Comparison of ENCODE assay signal across 15 cellular contexts in the genomic region with DNA sequence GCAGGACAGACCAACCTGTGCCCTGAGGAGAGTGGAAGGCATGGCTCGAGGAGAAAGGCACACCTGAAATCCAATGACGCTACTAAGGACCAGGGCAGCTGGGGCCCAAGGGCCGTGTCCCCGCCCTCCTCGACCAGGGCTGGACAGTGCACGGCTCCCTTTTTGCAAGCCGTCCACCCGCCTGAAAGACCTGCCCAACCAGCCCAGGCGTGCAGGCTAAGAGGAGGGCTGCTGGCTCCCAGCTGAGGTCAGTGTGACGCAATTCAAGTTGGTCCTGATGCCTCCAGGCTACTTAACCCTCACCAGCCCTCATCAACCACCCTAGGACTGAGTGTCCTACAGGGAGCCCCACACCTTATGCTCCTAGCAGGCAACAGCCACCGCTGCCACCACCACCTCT.
DNase-seq lines count a peak whose midpoint lies in the region; ATAC-seq and TF ChIP-seq lines count a peak whose summit lies in the region.
"Had no signal": no experiment of that assay in that cellular context is flagged by ENCODE, and none has a peak within 500 bp of the region (broad histone marks: within the 10 kb centered on the region; RNA-seq: fewer than 3 reads in every experiment).

No MANE protein-coding gene starts in this region.

- H3K4me1 Mint-ChIP-seq in Caco-2 (ENCODE audit: low read depth, unreplicated experiment): peaks cover 15% of the 10 kb centered on the region
- H3K4me1 Mint-ChIP-seq in endodermal cell: peaks cover 13% of the 10 kb centered on the region
- H3K4me1 Mint-ChIP-seq in neural progenitor cell: peaks cover 4% of the 10 kb centered on the region
- H3K4me1 Mint-ChIP-seq in CD4-positive, alpha-beta T cell (ENCODE audit: low read depth): no peaks in the 10 kb centered on the region
- H3K4me1 Mint-ChIP-seq: activated CD4-positive, alpha-beta memory T cell treated with anti-CD3 and anti-CD28 coated beads, Interleukin-2, amount 10 ng/mL, durations not matched to agents 7 days and 5 days had no signal

- H3K9ac ChIP-seq in endodermal cell (ENCODE audit: extremely low read depth, low read length, poor library complexity, severe bottlenecking) (no peak overlapping the region), neural progenitor cell (no peak overlapping the region)

- peaks cover 6% of the 10 kb centered on the region for H3K36me3 ChIP-seq in Caco-2 (ENCODE audit: control insufficient read depth, insufficient read depth, low read length)
- H3K36me3 ChIP-seq in endodermal cell (ENCODE audit: control insufficient read depth, insufficient read depth, low read length): peaks cover 39% of the 10 kb centered on the region
- no peaks in the 10 kb centered on the region for H3K36me3 ChIP-seq in neural progenitor cell

- H4K20me1 ChIP-seq in neural progenitor cell (ENCODE audit: low read depth): peaks cover 14% of the 10 kb centered on the region

- peaks cover 20% of the 10 kb centered on the region for H3K79me2 ChIP-seq in neural progenitor cell (ENCODE audit: low read depth)

- CTCF ChIA-PET in Caco-2 (lab: Charles Lee): interaction anchor here (0.5 kb wide), 1 partner anchor 189 kb away, joined by 3 read pairs; no protein-coding TSS in a partner anchor
- CTCF ChIA-PET in CD4-positive, alpha-beta T cell (lab: Charles Lee): interaction anchor here (0.7 kb wide), 1 partner anchor 137 kb away, joined by 3 read pairs; no protein-coding TSS in a partner anchor

- in situ Hi-C loops in G401 (cut with HindIII; ENCODE audit: low sequenced_read_pairs): no loop called here

- H3K27ac ChIP-seq in endodermal cell (ENCODE audit: low read depth, low read length) (no peak overlapping the region), neural progenitor cell (no peak overlapping the region)
- no peak overlapping the region for H3K27ac ChIP-seq in CD4-positive, alpha-beta T cell (ENCODE audit: low read depth, low read length)
- H3K27ac ChIP-seq: HL-60 had no signal

- ATAC-seq in CD4-positive, alpha-beta T cell (ENCODE audit: poor library complexity): no peak
- ATAC-seq in GM18511 (IDR thresholded peaks at IDR 0.05; ENCODE audit: unreplicated experiment): no peak
- ATAC-seq in SK-N-SH treated with all-trans-retinoic acid at 6 μM for 48 hours: no peak

- H3K9me3 ChIP-seq in Caco-2 (no peaks in the 10 kb centered on the region), endodermal cell (ENCODE audit: control insufficient read depth, low read length) (no peaks in the 10 kb centered on the region), neural progenitor cell (ENCODE audit: low read depth) (no peaks in the 10 kb centered on the region)
- no peaks in the 10 kb centered on the region for H3K9me3 ChIP-seq in CD4-positive, alpha-beta T cell (ENCODE audit: control insufficient read depth, low read length)

- no peak overlapping the region for H3K4me2 ChIP-seq in neural progenitor cell

- intact Hi-C loops in Caco-2 (cut with micrococcal nuclease; ENCODE audit: unreplicated experiment): loop anchor here (1.0 to 2.0 kb wide), 2 partner anchors 8 to 32 kb away; no protein-coding TSS in a partner anchor
- intact Hi-C loops in CD4-positive, alpha-beta T cell (cut with DNase I, micrococcal nuclease): no loop called here

- TF ChIP-seq EP300 in Ishikawa (IDR thresholded peaks at IDR 0.05; ENCODE audit: borderline replicate concordance): peak; percentile 68

- TF ChIP-seq CTCF in Caco-2 (IDR thresholded peaks at IDR 0.05; ENCODE audit: insufficient read depth in 1 of 2, low read depth in 1 of 2, low read length in 1 of 2, severe bottlenecking in 1 of 2, unreplicated experiment in 1 of 2): no peak
- TF ChIP-seq CTCF in endodermal cell (conservative IDR thresholded peaks at IDR 0.05): no peak
- TF ChIP-seq CTCF in neural progenitor cell (IDR thresholded peaks at IDR 0.05): no peak
- TF ChIP-seq CTCF in CD4-positive, alpha-beta T cell (IDR thresholded peaks at IDR 0.05): no peak

- WGBS in endodermal cell (ENCODE audit: insufficient coverage in 1 of 2, insufficient read length in 1 of 2), 2 experiments: 88 to 94% methylated on average over 4 to 11 of the region's 11 CpGs

- TF ChIP-seq RAD21 in Ishikawa (IDR thresholded peaks at IDR 0.05; ENCODE audit: low read depth): peak; percentile 22; the same call in 1 of the 2 replicates

- H3K27me3 ChIP-seq in Caco-2 (replicated peaks; ENCODE audit: control insufficient read depth, insufficient read depth, low read length) (no peaks in the 10 kb centered on the region), endodermal cell (ENCODE audit: control insufficient read depth, insufficient read depth, low read length, poor library complexity, severe bottlenecking) (no peaks in the 10 kb centered on the region), neural progenitor cell (no peaks in the 10 kb centered on the region)
- no peaks in the 10 kb centered on the region for H3K27me3 ChIP-seq in CD4-positive, alpha-beta T cell (ENCODE audit: control insufficient read depth, insufficient read depth, low read length)

- H3K4me3 Mint-ChIP-seq in Caco-2 (ENCODE audit: unreplicated experiment) (no peak overlapping the region), endodermal cell (no peak overlapping the region), neural progenitor cell (no peak overlapping the region)
- H3K4me3 Mint-ChIP-seq in CD4-positive, alpha-beta T cell: no peak overlapping the region
- H3K4me3 Mint-ChIP-seq: activated CD4-positive, alpha-beta memory T cell treated with anti-CD3 and anti-CD28 coated beads, Interleukin-2, amount 10 ng/mL, durations not matched to agents 7 days and 5 days; activated T-helper 1 cell treated with anti-CD3 and anti-CD28 coated beads, Interleukin-12 subunit alpha, Interleukin-12 subunit beta, Interleukin-2, Interleukin-4 antibody, amounts not matched to agents 30 ng/mL and 10 ng/mL and 1 ng/mL, durations not matched to agents 14 hours and 24 hours and 36 hours; stimulated activated naive CD8-positive, alpha-beta T cell treated with anti-CD3 and anti-CD28 coated beads, Interleukin-15, Interleukin-2, amounts not matched to agents 100 ng/mL and 50 ng/mL, for 24 hours had no signal

- no peaks in the 10 kb centered on the region for H3K27me3 Mint-ChIP-seq in Caco-2 (ENCODE audit: insufficient read depth, unreplicated experiment)
- no peaks in the 10 kb centered on the region for H3K27me3 Mint-ChIP-seq in endodermal cell (ENCODE audit: insufficient read depth)
- H3K27me3 Mint-ChIP-seq in neural progenitor cell (ENCODE audit: insufficient read depth, low read depth): peaks cover 4% of the 10 kb centered on the region
- H3K27me3 Mint-ChIP-seq in CD4-positive, alpha-beta T cell: no peaks in the 10 kb centered on the region
- H3K27me3 Mint-ChIP-seq: activated CD4-positive, alpha-beta memory T cell treated with anti-CD3 and anti-CD28 coated beads, Interleukin-2, amount 10 ng/mL, durations not matched to agents 7 days and 5 days; stimulated activated naive CD8-positive, alpha-beta T cell treated with anti-CD3 and anti-CD28 coated beads, Interleukin-15, Interleukin-2, amounts not matched to agents 100 ng/mL and 50 ng/mL, for 24 hours had no signal

- peak; percentile 86 for DNase-seq in Caco-2
- no peak for DNase-seq in endodermal cell
- DNase-seq in neural progenitor cell (ENCODE audit: low spot score): no peak
- no peak for DNase-seq in CD4-positive, alpha-beta T cell
- DNase-seq in G401 (ENCODE audit: low spot score): no peak
- DNase-seq: activated CD4-positive, alpha-beta memory T cell treated with anti-CD3 and anti-CD28 coated beads, Interleukin-2, amount 10 ng/mL, durations not matched to agents 7 days and 5 days; DMS 273 treated with DMSO at 0.1 percent for 48 hours; NCI-H1694; NCI-H446 had no signal

- BruUV-seq in Caco-2 (replicated peaks; lab: Mats Ljungman, UMichigan): no TSS peak

- POLR2A ChIA-PET in Caco-2 (lab: Charles Lee): no interaction called here
- POLR2A ChIA-PET in CD4-positive, alpha-beta T cell (lab: Charles Lee): no interaction called here

- H3K9me3 Mint-ChIP-seq in Caco-2 (ENCODE audit: unreplicated experiment) (no peaks in the 10 kb centered on the region), endodermal cell (no peaks in the 10 kb centered on the region), neural progenitor cell (no peaks in the 10 kb centered on the region)
- no peaks in the 10 kb centered on the region for H3K9me3 Mint-ChIP-seq in CD4-positive, alpha-beta T cell
- H3K9me3 Mint-ChIP-seq: activated CD4-positive, alpha-beta memory T cell treated with anti-CD3 and anti-CD28 coated beads, Interleukin-2, amount 10 ng/mL, durations not matched to agents 7 days and 5 days; activated T-helper 1 cell treated with anti-CD3 and anti-CD28 coated beads, Interleukin-12 subunit alpha, Interleukin-12 subunit beta, Interleukin-2, Interleukin-4 antibody, amounts not matched to agents 30 ng/mL and 10 ng/mL and 1 ng/mL, durations not matched to agents 14 hours and 24 hours and 36 hours; stimulated activated naive CD8-positive, alpha-beta T cell treated with anti-CD3 and anti-CD28 coated beads, Interleukin-15, Interleukin-2, amounts not matched to agents 100 ng/mL and 50 ng/mL, for 24 hours had no signal

- H3K27ac Mint-ChIP-seq in Caco-2 (ENCODE audit: unreplicated experiment) (peak overlapping the region; percentile 74), endodermal cell (peak overlapping the region; percentile 75), neural progenitor cell (peak overlapping the region; percentile 42)
- no peak overlapping the region for H3K27ac Mint-ChIP-seq in CD4-positive, alpha-beta T cell
- H3K27ac Mint-ChIP-seq: activated CD4-positive, alpha-beta memory T cell treated with anti-CD3 and anti-CD28 coated beads, Interleukin-2, amount 10 ng/mL, durations not matched to agents 7 days and 5 days; activated T-helper 1 cell treated with anti-CD3 and anti-CD28 coated beads, Interleukin-12 subunit alpha, Interleukin-12 subunit beta, Interleukin-2, Interleukin-4 antibody, amounts not matched to agents 30 ng/mL and 10 ng/mL and 1 ng/mL, durations not matched to agents 14 hours and 24 hours and 36 hours; stimulated activated naive CD8-positive, alpha-beta T cell treated with anti-CD3 and anti-CD28 coated beads, Interleukin-15, Interleukin-2, amounts not matched to agents 100 ng/mL and 50 ng/mL, for 24 hours had no signal

- no peak overlapping the region for H3K4me3 ChIP-seq in Caco-2 (ENCODE audit: low read depth, low read length)
- no peak overlapping the region for H3K4me3 ChIP-seq in endodermal cell (ENCODE audit: low read length)
- H3K4me3 ChIP-seq in neural progenitor cell: no peak overlapping the region

- peaks cover 50% of the 10 kb centered on the region for H3K36me3 Mint-ChIP-seq in Caco-2 (ENCODE audit: insufficient read depth, unreplicated experiment)
- H3K36me3 Mint-ChIP-seq in endodermal cell (ENCODE audit: low read depth): peaks cover 40% of the 10 kb centered on the region
- peaks cover 16% of the 10 kb centered on the region for H3K36me3 Mint-ChIP-seq in neural progenitor cell
- H3K36me3 Mint-ChIP-seq in CD4-positive, alpha-beta T cell (ENCODE audit: low read depth): no peaks in the 10 kb centered on the region

- no peaks in the 10 kb centered on the region for H3F3A ChIP-seq in neural progenitor cell (ENCODE audit: low read depth)

- H2AFZ ChIP-seq in neural progenitor cell (replicated peaks): no peak overlapping the region

- H3K4me1 ChIP-seq in Caco-2 (peaks cover 13% of the 10 kb centered on the region), endodermal cell (ENCODE audit: control insufficient read depth, insufficient read depth, low read length) (no peaks in the 10 kb centered on the region), neural progenitor cell (no peaks in the 10 kb centered on the region)

Comparison
In these comparisons a context has a peak if more than half of its experiments do, and no peak if none do; other contexts are left out.
1. DNase-seq: peak in Caco-2 (2 of 2); none in endodermal cell (single experiment), neural progenitor cell (single experiment), CD4-positive, alpha-beta T cell (0 of 10) and G401 (single experiment).